In genomic region chr9:650362-650761, GRCh38 we compare ENCODE assay signal across 9 cellular contexts.
DNase-seq lines count a peak whose midpoint lies in the region; ATAC-seq and TF ChIP-seq lines count a peak whose summit lies in the region.
"Had no signal": no experiment of that assay in that cellular context is flagged by ENCODE, and none has a peak within 500 bp of the region (broad histone marks: within the 10 kb centered on the region; RNA-seq: fewer than 3 reads in every experiment).

No MANE protein-coding gene starts in this region.

- H3K4me3 ChIP-seq in right atrium auricular region (no peak overlapping the region), uterus (peak overlapping the region in 1 of 2 donors; percentile 2), BE2C (ENCODE audit: low read depth, low read length) (no peak overlapping the region)

- no peaks in the 10 kb centered on the region for H3K36me3 Mint-ChIP-seq in WTC11

- CTCF ChIA-PET in WTC11 (lab: Charles Lee): interaction anchor here (1.7 kb wide), 1 partner anchor 107 kb away, joined by 4 read pairs; no protein-coding TSS in a partner anchor

- H3K4me3 Mint-ChIP-seq in WTC11: peak overlapping the region; percentile 55

- no peaks in the 10 kb centered on the region for H3K9me3 ChIP-seq in right atrium auricular region
- no peaks in the 10 kb centered on the region for H3K9me3 ChIP-seq in uterus
- H3K9me3 ChIP-seq in BE2C: no peaks in the 10 kb centered on the region; the same call in 1 of the 2 replicates
- H3K9me3 ChIP-seq: upper lobe of left lung had no signal

- peak overlapping the region; percentile 57; the same call in 1 of the 2 replicates for H3K27ac Mint-ChIP-seq in WTC11

- H3K27me3 Mint-ChIP-seq in WTC11 (ENCODE audit: low read depth): no peaks in the 10 kb centered on the region

- H3K4me1 Mint-ChIP-seq in WTC11: peaks cover 64% of the 10 kb centered on the region

- H3K4me1 ChIP-seq in right atrium auricular region: peaks cover 0 to 69% of the 10 kb centered on the region in 2 donors
- no peaks in the 10 kb centered on the region for H3K4me1 ChIP-seq in uterus
- no peaks in the 10 kb centered on the region for H3K4me1 ChIP-seq in BE2C

- TF ChIP-seq CTCF in right atrium auricular region (IDR thresholded peaks at IDR 0.05) (no peak), WTC11 (IDR thresholded peaks at IDR 0.05) (no peak), uterus (IDR thresholded peaks at IDR 0.05) (no peak), GM13977 (IDR thresholded peaks at IDR 0.05; ENCODE audit: extremely low read depth, insufficient read depth, missing control alignments) (no peak), BE2C (IDR thresholded peaks at IDR 0.05; ENCODE audit: low read depth, low read length) (no peak)

- peak overlapping the region; percentile 61 to 85 for H3K27ac ChIP-seq in right atrium auricular region
- H3K27ac ChIP-seq in uterus: peak overlapping the region; percentile 18 to 31
- H3K27ac ChIP-seq: upper lobe of left lung had no signal

- H3K27me3 ChIP-seq in right atrium auricular region: no peaks in the 10 kb centered on the region
- H3K27me3 ChIP-seq in uterus: no peaks in the 10 kb centered on the region
- no peaks in the 10 kb centered on the region for H3K27me3 ChIP-seq in BE2C
- H3K27me3 ChIP-seq: upper lobe of left lung had no signal

- in situ Hi-C loops in GM13977 (cut with MboI; ENCODE audit: low pct_unique_long_range_greater_than_20kb, low sequenced_read_pairs, unreplicated experiment): no loop called here

- H3K9me3 Mint-ChIP-seq in WTC11: no peaks in the 10 kb centered on the region

- intact Hi-C loops in Right ventricle myocardium inferior (cut with DNase I): no loop called here
- intact Hi-C loops in uterus (cut with DNase I; ENCODE audit: low total_unique reads): no loop called here

- TF ChIP-seq POLR2A in uterus (IDR thresholded peaks at IDR 0.05): no peak

- DNase-seq in right atrium auricular region (ENCODE audit: low spot score) (no peak), Right ventricle myocardium inferior (ENCODE audit: missing footprints) (no peak), WTC11 (ENCODE audit: low spot score) (peak; percentile 20), iPS-NIHi11 (ENCODE audit: low spot score) (peak; percentile 35), uterus (no peak), GM13977 (ENCODE audit: low spot score) (no peak), BE2C (no peak), cortex of kidney (lab: John Stamatoyannopoulos, UW) (no peak)

- no peaks in the 10 kb centered on the region for H3K36me3 ChIP-seq in right atrium auricular region
- H3K36me3 ChIP-seq in uterus: no peaks in the 10 kb centered on the region
- no peaks in the 10 kb centered on the region for H3K36me3 ChIP-seq in BE2C
- H3K36me3 ChIP-seq: upper lobe of left lung had no signal

- no peak for ATAC-seq in Right ventricle myocardium inferior
- peak; percentile 96 for ATAC-seq in WTC11

- POLR2A ChIA-PET in WTC11 (lab: Charles Lee): no interaction called here

TF ChIP-seq in WTC11, 78 proteins besides CTCF, POLR2A, EP300 and RAD21:
- no peak for TF ChIP-seq SP1 (CRISPR knock-in tag; conservative IDR thresholded peaks at IDR 0.05)
- TF ChIP-seq ZBTB21 (CRISPR knock-in tag; IDR thresholded peaks at IDR 0.05; ENCODE audit: borderline replicate concordance): 0 out of 2 replicates have a peak, but pooled peaks have one; percentile 37
- no peak for TF ChIP-seq TP53 (CRISPR knock-in tag; IDR thresholded peaks at IDR 0.05)
- 0 out of 2 replicates have a peak, but pooled peaks have one; percentile 34 for TF ChIP-seq CBFB (CRISPR knock-in tag; IDR thresholded peaks at IDR 0.05; ENCODE audit: low read depth)
- TF ChIP-seq ZNF532 (CRISPR knock-in tag; IDR thresholded peaks at IDR 0.05; ENCODE audit: borderline replicate concordance): no peak
TF ChIP-seq in WTC11: peak in this region for 2.

Comparison
In these comparisons a context has a peak if more than half of its experiments do, and no peak if none do; other contexts are left out.
1. DNase-seq: peak in WTC11 (single experiment) and iPS-NIHi11 (single experiment); none in right atrium auricular region (single experiment), Right ventricle myocardium inferior (single experiment), uterus (0 of 2), GM13977 (single experiment), BE2C (single experiment) and cortex of kidney (single experiment).